Comparison of ENCODE assay signal across 8 cellular contexts in genomic region chr11:94876645-94877445, GRCh38.
A peak's percentile ranks its signal among the peaks of the same experiment; 100 is the strongest.
DNase-seq lines count a peak whose midpoint lies in the region; ATAC-seq and TF ChIP-seq lines count a peak whose summit lies in the region.

No MANE protein-coding gene starts in this region.

- intact Hi-C loops in CD8-positive, alpha-beta T cell (cut with DNase I, micrococcal nuclease) = loop anchor here in 1 of 2 experiments (1.0 kb wide), 1 partner anchor 91 kb away; no protein-coding TSS in a partner anchor
- intact Hi-C loops in lower lobe of right lung (cut with DNase I) = no loop called here

- H3K27me3 Mint-ChIP-seq in CD8-positive, alpha-beta T cell (ENCODE audit: low read depth) = no peaks in the 10 kb centered on the region
- H3K27me3 Mint-ChIP-seq in WTC11 (ENCODE audit: low read depth) = no peaks in the 10 kb centered on the region

- H3K9me3 Mint-ChIP-seq in CD8-positive, alpha-beta T cell = no peaks in the 10 kb centered on the region
- no peaks in the 10 kb centered on the region for H3K9me3 Mint-ChIP-seq in WTC11

- no peak overlapping the region for H3K4me3 ChIP-seq in CD8-positive, alpha-beta T cell (ENCODE audit: low read depth, low read length)
- no peak overlapping the region for H3K4me3 ChIP-seq in lower lobe of right lung

- peak; percentile 56 for ATAC-seq in CD8-positive, alpha-beta T cell
- ATAC-seq in GM21360 (IDR thresholded peaks at IDR 0.05; ENCODE audit: unreplicated experiment) = peak; percentile 98
- ATAC-seq in HG03575 (IDR thresholded peaks at IDR 0.05; ENCODE audit: extremely low read depth, insufficient number of reproducible peaks, low FRiP score, unreplicated experiment) = peak; percentile 95
- peak; percentile 24; the same call in 1 of the 2 replicates for ATAC-seq in WTC11
- ATAC-seq in lower lobe of right lung = peak; percentile 79 to 86

- peak in 5 of 7 experiments; percentile 13 to 44 (median 37) for DNase-seq in CD8-positive, alpha-beta T cell
- DNase-seq in WTC11 (ENCODE audit: low spot score) (no peak), dermis blood vessel endothelial cell (peak; percentile 96), lower lobe of right lung (peak; percentile 72), NCI-H524 (lab: John Stamatoyannopoulos, UW) (no peak)
- peak; percentile 13 for DNase-seq in stimulated activated CD8-positive, alpha-beta memory T cell treated with anti-CD3 and anti-CD28 coated beads, Interleukin-15, amount 100 ng/mL, for 1 hour (ENCODE audit: low read depth)

- H3K27me3 ChIP-seq in CD8-positive, alpha-beta T cell (ENCODE audit: insufficient read depth, low read length) = no peaks in the 10 kb centered on the region
- H3K27me3 ChIP-seq in lower lobe of right lung (ENCODE audit: low read depth) = no peaks in the 10 kb centered on the region

- no peak overlapping the region for H3K27ac ChIP-seq in CD8-positive, alpha-beta T cell (ENCODE audit: low read depth, low read length)
- H3K27ac ChIP-seq in lower lobe of right lung = peak overlapping the region; percentile 52

- no peaks in the 10 kb centered on the region for H3K36me3 Mint-ChIP-seq in CD8-positive, alpha-beta T cell
- peaks cover 29% of the 10 kb centered on the region for H3K36me3 Mint-ChIP-seq in WTC11

- no peak overlapping the region for H3K4me3 Mint-ChIP-seq in CD8-positive, alpha-beta T cell
- H3K4me3 Mint-ChIP-seq in WTC11 = no peak overlapping the region

- no peaks in the 10 kb centered on the region for H3K36me3 ChIP-seq in CD8-positive, alpha-beta T cell (ENCODE audit: insufficient read depth, low read length)
- peaks cover 53% of the 10 kb centered on the region for H3K36me3 ChIP-seq in lower lobe of right lung

- peaks cover 9% of the 10 kb centered on the region for H3K4me1 ChIP-seq in CD8-positive, alpha-beta T cell (ENCODE audit: insufficient read depth, low read length)
- peaks cover 13% of the 10 kb centered on the region for H3K4me1 ChIP-seq in lower lobe of right lung

- no peak overlapping the region for H3K27ac Mint-ChIP-seq in CD8-positive, alpha-beta T cell
- no peak overlapping the region; the same call in 1 of the 2 replicates for H3K27ac Mint-ChIP-seq in WTC11

- no peaks in the 10 kb centered on the region for H3K9me3 ChIP-seq in CD8-positive, alpha-beta T cell (ENCODE audit: low read length)
- no peaks in the 10 kb centered on the region for H3K9me3 ChIP-seq in lower lobe of right lung

- CTCF ChIA-PET in CD8-positive, alpha-beta T cell (lab: Charles Lee) = interaction anchor here (0.9 kb wide), 1 partner anchor 21 kb away, joined by 3 read pairs; no protein-coding TSS in a partner anchor
- CTCF ChIA-PET in WTC11 (lab: Charles Lee) = no interaction called here

- TF ChIP-seq CTCF in CD8-positive, alpha-beta T cell (IDR thresholded peaks at IDR 0.05) = no peak
- TF ChIP-seq CTCF in WTC11 (IDR thresholded peaks at IDR 0.05) = no peak
- peak; percentile 35 for TF ChIP-seq CTCF in lower lobe of right lung (IDR thresholded peaks at IDR 0.05)

- POLR2A ChIA-PET in CD8-positive, alpha-beta T cell (lab: Charles Lee) = no interaction called here
- POLR2A ChIA-PET in WTC11 (lab: Charles Lee) = no interaction called here

- peaks cover 14% of the 10 kb centered on the region for H3K4me1 Mint-ChIP-seq in CD8-positive, alpha-beta T cell (ENCODE audit: low read depth)
- peaks cover 4% of the 10 kb centered on the region; the same call in 1 of the 2 replicates for H3K4me1 Mint-ChIP-seq in WTC11

TF ChIP-seq in WTC11, 78 proteins besides CTCF, POLR2A, EP300 and RAD21:
- no peak for TF ChIP-seq ARID4B (CRISPR knock-in tag; IDR thresholded peaks at IDR 0.05; ENCODE audit: borderline replicate concordance)
- TF ChIP-seq, protein P1, sequence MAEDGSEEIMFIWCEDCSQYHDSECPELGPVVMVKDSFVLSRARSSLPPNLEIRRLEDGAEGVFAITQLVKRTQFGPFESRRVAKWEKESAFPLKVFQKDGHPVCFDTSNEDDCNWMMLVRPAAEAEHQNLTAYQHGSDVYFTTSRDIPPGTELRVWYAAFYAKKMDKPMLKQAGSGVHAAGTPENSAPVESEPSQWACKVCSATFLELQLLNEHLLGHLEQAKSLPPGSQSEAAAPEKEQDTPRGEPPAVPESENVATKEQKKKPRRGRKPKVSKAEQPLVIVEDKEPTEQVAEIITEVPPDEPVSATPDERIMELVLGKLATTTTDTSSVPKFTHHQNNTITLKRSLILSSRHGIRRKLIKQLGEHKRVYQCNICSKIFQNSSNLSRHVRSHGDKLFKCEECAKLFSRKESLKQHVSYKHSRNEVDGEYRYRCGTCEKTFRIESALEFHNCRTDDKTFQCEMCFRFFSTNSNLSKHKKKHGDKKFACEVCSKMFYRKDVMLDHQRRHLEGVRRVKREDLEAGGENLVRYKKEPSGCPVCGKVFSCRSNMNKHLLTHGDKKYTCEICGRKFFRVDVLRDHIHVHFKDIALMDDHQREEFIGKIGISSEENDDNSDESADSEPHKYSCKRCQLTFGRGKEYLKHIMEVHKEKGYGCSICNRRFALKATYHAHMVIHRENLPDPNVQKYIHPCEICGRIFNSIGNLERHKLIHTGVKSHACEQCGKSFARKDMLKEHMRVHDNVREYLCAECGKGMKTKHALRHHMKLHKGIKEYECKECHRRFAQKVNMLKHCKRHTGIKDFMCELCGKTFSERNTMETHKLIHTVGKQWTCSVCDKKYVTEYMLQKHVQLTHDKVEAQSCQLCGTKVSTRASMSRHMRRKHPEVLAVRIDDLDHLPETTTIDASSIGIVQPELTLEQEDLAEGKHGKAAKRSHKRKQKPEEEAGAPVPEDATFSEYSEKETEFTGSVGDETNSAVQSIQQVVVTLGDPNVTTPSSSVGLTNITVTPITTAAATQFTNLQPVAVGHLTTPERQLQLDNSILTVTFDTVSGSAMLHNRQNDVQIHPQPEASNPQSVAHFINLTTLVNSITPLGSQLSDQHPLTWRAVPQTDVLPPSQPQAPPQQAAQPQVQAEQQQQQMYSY (CRISPR knock-in tag; IDR thresholded peaks at IDR 0.05) = no peak
- TF ChIP-seq GRHL2 (CRISPR knock-in tag; IDR thresholded peaks at IDR 0.05; ENCODE audit: insufficient replicate concordance, severe bottlenecking) = no peak
- TF ChIP-seq, protein P2, sequence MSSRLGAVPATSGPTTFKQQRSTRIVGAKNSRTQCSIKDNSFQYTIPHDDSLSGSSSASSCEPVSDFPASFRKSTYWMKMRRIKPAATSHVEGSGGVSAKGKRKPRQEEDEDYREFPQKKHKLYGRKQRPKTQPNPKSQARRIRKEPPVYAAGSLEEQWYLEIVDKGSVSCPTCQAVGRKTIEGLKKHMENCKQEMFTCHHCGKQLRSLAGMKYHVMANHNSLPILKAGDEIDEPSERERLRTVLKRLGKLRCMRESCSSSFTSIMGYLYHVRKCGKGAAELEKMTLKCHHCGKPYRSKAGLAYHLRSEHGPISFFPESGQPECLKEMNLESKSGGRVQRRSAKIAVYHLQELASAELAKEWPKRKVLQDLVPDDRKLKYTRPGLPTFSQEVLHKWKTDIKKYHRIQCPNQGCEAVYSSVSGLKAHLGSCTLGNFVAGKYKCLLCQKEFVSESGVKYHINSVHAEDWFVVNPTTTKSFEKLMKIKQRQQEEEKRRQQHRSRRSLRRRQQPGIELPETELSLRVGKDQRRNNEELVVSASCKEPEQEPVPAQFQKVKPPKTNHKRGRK (CRISPR knock-in tag; IDR thresholded peaks at IDR 0.05; ENCODE audit: borderline replicate concordance) = no peak
- no peak for TF ChIP-seq ZNF138 (CRISPR knock-in tag; conservative IDR thresholded peaks at IDR 0.05)
- TF ChIP-seq, protein P3, sequence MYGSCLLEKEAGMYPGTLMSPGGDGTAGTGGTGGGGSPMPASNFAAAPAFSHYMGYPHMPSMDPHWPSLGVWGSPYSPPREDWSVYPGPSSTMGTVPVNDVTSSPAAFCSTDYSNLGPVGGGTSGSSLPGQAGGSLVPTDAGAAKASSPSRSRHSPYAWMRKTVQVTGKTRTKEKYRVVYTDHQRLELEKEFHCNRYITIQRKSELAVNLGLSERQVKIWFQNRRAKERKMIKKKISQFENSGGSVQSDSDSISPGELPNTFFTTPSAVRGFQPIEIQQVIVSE (CRISPR knock-in tag; IDR thresholded peaks at IDR 0.05; ENCODE audit: borderline replicate concordance) = no peak
- TF ChIP-seq TP53 (CRISPR knock-in tag; IDR thresholded peaks at IDR 0.05) = no peak
- no peak for TF ChIP-seq MAX (CRISPR knock-in tag; IDR thresholded peaks at IDR 0.05)
TF ChIP-seq in WTC11: peak in this region for 0.

Comparison
In these comparisons a context has a peak if more than half of its experiments do, and no peak if none do; other contexts are left out.
1. ATAC-seq: peak in every context shown above with its lines; median percentile 98 in GM21360; 95 in HG03575; 82 in lower lobe of right lung; 56 in CD8-positive, alpha-beta T cell; 24 in WTC11.
2. DNase-seq: peak in CD8-positive, alpha-beta T cell (5 of 7), dermis blood vessel endothelial cell (single experiment), lower lobe of right lung (single experiment) and stimulated activated CD8-positive, alpha-beta memory T cell treated with anti-CD3 and anti-CD28 coated beads, Interleukin-15, amount 100 ng/mL, for 1 hour (single experiment); none in WTC11 (single experiment) and NCI-H524 (0 of 2).